14 cellular contexts compared by ENCODE assay signal in genomic region chr1:181354865-181355264, GRCh38.
DNase-seq lines count a peak whose midpoint lies in the region; ATAC-seq and TF ChIP-seq lines count a peak whose summit lies in the region.
"Had no signal": no experiment of that assay in that cellular context is flagged by ENCODE, and none has a peak within 500 bp of the region (broad histone marks: within the 10 kb centered on the region; RNA-seq: fewer than 3 reads in every experiment).

No MANE protein-coding gene starts in this region.

- no peaks in the 10 kb centered on the region for H3K9me3 Mint-ChIP-seq in activated CD8-positive, alpha-beta T cell treated with anti-CD3 and anti-CD28 coated beads, Interleukin-2, amount 10 ng/mL, durations not matched to agents 7 days and 5 days (ENCODE audit: insufficient read depth)
- H3K9me3 Mint-ChIP-seq in activated CD8-positive, alpha-beta T cell treated with anti-CD3 and anti-CD28 coated beads for 36 hours: no peaks in the 10 kb centered on the region
- H3K9me3 Mint-ChIP-seq: CD14-positive monocyte; CD4-positive, alpha-beta memory T cell; GM23338 had no signal

- no peak for ATAC-seq in activated CD8-positive, alpha-beta T cell treated with anti-CD3 and anti-CD28 coated beads, Interleukin-2, amount 10 ng/mL, durations not matched to agents 7 days and 5 days
- no peak for ATAC-seq in activated CD8-positive, alpha-beta T cell treated with anti-CD3 and anti-CD28 coated beads for 36 hours
- ATAC-seq in GM19035 (IDR thresholded peaks at IDR 0.05; ENCODE audit: unreplicated experiment): no peak
- ATAC-seq: GM23338 had no signal

- no peak overlapping the region for H3K4me3 ChIP-seq in epithelial cell of esophagus (ENCODE audit: low read length)
- H3K4me3 ChIP-seq: BLaER1, GM23338 had no signal

- no peak for TF ChIP-seq CTCF in activated CD8-positive, alpha-beta T cell treated with anti-CD3 and anti-CD28 coated beads for 36 hours (IDR thresholded peaks at IDR 0.05)
- no peak for TF ChIP-seq CTCF in epithelial cell of esophagus (IDR thresholded peaks at IDR 0.05; ENCODE audit: insufficient read depth, low read depth, low read length, missing control alignments)

- no peak overlapping the region for H3K4me3 Mint-ChIP-seq in activated CD8-positive, alpha-beta T cell treated with anti-CD3 and anti-CD28 coated beads, Interleukin-2, amount 10 ng/mL, durations not matched to agents 7 days and 5 days
- H3K4me3 Mint-ChIP-seq in activated CD8-positive, alpha-beta T cell treated with anti-CD3 and anti-CD28 coated beads for 36 hours: no peak overlapping the region
- H3K4me3 Mint-ChIP-seq: CD14-positive monocyte; CD4-positive, alpha-beta memory T cell; GM23338 had no signal

- DNase-seq in activated CD8-positive, alpha-beta T cell treated with anti-CD3 and anti-CD28 coated beads, Interleukin-2, amount 10 ng/mL, durations not matched to agents 7 days and 5 days: peak; percentile 9
- DNase-seq in activated CD8-positive, alpha-beta T cell treated with anti-CD3 and anti-CD28 coated beads for 36 hours: no peak
- peak; percentile 46 for DNase-seq in NOMO-1 treated with DMSO at 0.1 percent for 48 hours (lab: John Stamatoyannopoulos, UW; ENCODE audit: unreplicated experiment)
- peak; percentile 29 for DNase-seq in epithelial cell of esophagus (ENCODE audit: low read depth)
- no peak for DNase-seq in activated CD4-positive, alpha-beta T cell treated with anti-CD3 and anti-CD28 coated beads for 1 hour
- no peak for DNase-seq in DMS153 (lab: John Stamatoyannopoulos, UW)
- DNase-seq: 8988T; CD4-positive, alpha-beta memory T cell; HCEC 1CT; IMR-90 had no signal

- intact Hi-C loops in activated CD8-positive, alpha-beta T cell treated with anti-CD3 and anti-CD28 coated beads for 36 hours (cut with micrococcal nuclease): no loop called here

- H3K27ac Mint-ChIP-seq in activated CD8-positive, alpha-beta T cell treated with anti-CD3 and anti-CD28 coated beads, Interleukin-2, amount 10 ng/mL, durations not matched to agents 7 days and 5 days: no peak overlapping the region
- no peak overlapping the region for H3K27ac Mint-ChIP-seq in activated CD8-positive, alpha-beta T cell treated with anti-CD3 and anti-CD28 coated beads for 36 hours
- H3K27ac Mint-ChIP-seq: CD14-positive monocyte, GM23338 had no signal

- POLR2A ChIA-PET in activated CD8-positive, alpha-beta T cell treated with anti-CD3 and anti-CD28 coated beads, Interleukin-2, amount 10 ng/mL, durations not matched to agents 7 days and 5 days (lab: Charles Lee): no interaction called here
- POLR2A ChIA-PET in activated CD8-positive, alpha-beta T cell treated with anti-CD3 and anti-CD28 coated beads for 36 hours (lab: Charles Lee): no interaction called here

- H3K4me1 Mint-ChIP-seq in activated CD8-positive, alpha-beta T cell treated with anti-CD3 and anti-CD28 coated beads, Interleukin-2, amount 10 ng/mL, durations not matched to agents 7 days and 5 days (ENCODE audit: low read depth): no peaks in the 10 kb centered on the region
- H3K4me1 Mint-ChIP-seq in activated CD8-positive, alpha-beta T cell treated with anti-CD3 and anti-CD28 coated beads for 36 hours (ENCODE audit: low read depth): no peaks in the 10 kb centered on the region

- no peaks in the 10 kb centered on the region for H3K36me3 Mint-ChIP-seq in activated CD8-positive, alpha-beta T cell treated with anti-CD3 and anti-CD28 coated beads, Interleukin-2, amount 10 ng/mL, durations not matched to agents 7 days and 5 days (ENCODE audit: low read depth)
- no peaks in the 10 kb centered on the region for H3K36me3 Mint-ChIP-seq in activated CD8-positive, alpha-beta T cell treated with anti-CD3 and anti-CD28 coated beads for 36 hours (ENCODE audit: low read depth)
- H3K36me3 Mint-ChIP-seq: CD14-positive monocyte; CD4-positive, alpha-beta memory T cell had no signal

- CTCF ChIA-PET in activated CD8-positive, alpha-beta T cell treated with anti-CD3 and anti-CD28 coated beads, Interleukin-2, amount 10 ng/mL, durations not matched to agents 7 days and 5 days (lab: Charles Lee): no interaction called here
- CTCF ChIA-PET in activated CD8-positive, alpha-beta T cell treated with anti-CD3 and anti-CD28 coated beads for 36 hours (lab: Charles Lee): no interaction called here

- H3K27me3 Mint-ChIP-seq in activated CD8-positive, alpha-beta T cell treated with anti-CD3 and anti-CD28 coated beads, Interleukin-2, amount 10 ng/mL, durations not matched to agents 7 days and 5 days (ENCODE audit: low read depth): no peaks in the 10 kb centered on the region
- no peaks in the 10 kb centered on the region for H3K27me3 Mint-ChIP-seq in activated CD8-positive, alpha-beta T cell treated with anti-CD3 and anti-CD28 coated beads for 36 hours
- H3K27me3 Mint-ChIP-seq: CD4-positive, alpha-beta memory T cell had no signal

Comparison
In these comparisons a context has a peak if more than half of its experiments do, and no peak if none do; other contexts are left out.
1. DNase-seq: peak in activated CD8-positive, alpha-beta T cell treated with anti-CD3 and anti-CD28 coated beads, Interleukin-2, amount 10 ng/mL, durations not matched to agents 7 days and 5 days (single experiment), NOMO-1 treated with DMSO at 0.1 percent for 48 hours (single experiment) and epithelial cell of esophagus (single experiment); none in activated CD8-positive, alpha-beta T cell treated with anti-CD3 and anti-CD28 coated beads for 36 hours (single experiment), activated CD4-positive, alpha-beta T cell treated with anti-CD3 and anti-CD28 coated beads for 1 hour (single experiment) and DMS153 (single experiment).